In genomic region chr15:67084561-67084960, GRCh38 we compare ENCODE assay signal across 12 cellular contexts. TPM values are rescaled to one million over a fixed set of nuclear protein-coding genes. Genes with fewer than 3 reads are reported as not detected.
DNase-seq lines count a peak whose midpoint lies in the region; ATAC-seq and TF ChIP-seq lines count a peak whose summit lies in the region.
"Had no signal": no experiment of that assay in that cellular context is flagged by ENCODE, and none has a peak within 500 bp of the region (broad histone marks: within the 10 kb centered on the region; RNA-seq: fewer than 3 reads in every experiment).

No MANE protein-coding gene starts in this region.

- no peak for DNase-seq in T-helper 2 cell treated with Interferon-gamma antibody and Interleukin-4, amounts not matched to agents 5 μg/mL and 100 μg/mL, for 36 hours (ENCODE audit: low spot score)
- DNase-seq in T-helper 2 cell: no peak
- DNase-seq in central memory CD8-positive, alpha-beta T cell (ENCODE audit: low spot score in 2 of 2): no peak
- no peak for DNase-seq in gastrocnemius medialis
- no peak for DNase-seq in T-helper 9 cell
- DNase-seq in cerebellar nuclear complex (lab: John Stamatoyannopoulos, UW): no peak
- no peak for DNase-seq in GM03348 (ENCODE audit: low spot score)
- DNase-seq: H7, NCI-H187 treated with DMSO at 0.1 percent for 48 hours, transverse colon had no signal

- H3K4me3 ChIP-seq in OCI-LY1 (ENCODE audit: low read depth, low read length, poor library complexity, severe bottlenecking): peak overlapping the region; percentile 1
- H3K4me3 ChIP-seq in gastrocnemius medialis: no peak overlapping the region
- H3K4me3 ChIP-seq: SK-N-MC, transverse colon had no signal

- H2AFZ ChIP-seq in OCI-LY1 (ENCODE audit: low read length): no peak overlapping the region

- peaks cover 71% of the 10 kb centered on the region for H3K36me3 Mint-ChIP-seq in T-helper 2 cell treated with Interferon-gamma antibody and Interleukin-4, amounts not matched to agents 5 μg/mL and 100 μg/mL, for 36 hours (ENCODE audit: low read depth)
- peaks cover 10% of the 10 kb centered on the region for H3K36me3 Mint-ChIP-seq in central memory CD8-positive, alpha-beta T cell (ENCODE audit: insufficient read depth)

- peaks cover 17% of the 10 kb centered on the region for H3K79me2 ChIP-seq in OCI-LY1 (ENCODE audit: insufficient read depth, low read length)

- TF ChIP-seq CTCF in OCI-LY1 (IDR thresholded peaks at IDR 0.05; ENCODE audit: low read length) (no peak), gastrocnemius medialis (IDR thresholded peaks at IDR 0.05 in 4 of 5, conservative IDR thresholded peaks at IDR 0.05 in 1 of 5) (no peak)

- in situ Hi-C loops in gastrocnemius medialis (cut with MboI; ENCODE audit: low sequenced_read_pairs in 4 of 4): no loop called here

- H3K27ac ChIP-seq in OCI-LY1 (ENCODE audit: low read depth, low read length, poor library complexity, severe bottlenecking) (peak overlapping the region; percentile 99), gastrocnemius medialis (peak overlapping the region in 3 of 4 donors; percentile 42 to 98 (median 97))
- H3K27ac ChIP-seq: SK-N-MC, transverse colon had no signal

- H3K4me2 ChIP-seq in OCI-LY1 (ENCODE audit: low read length): peak overlapping the region; percentile 40

- H3K9me3 Mint-ChIP-seq in T-helper 2 cell treated with Interferon-gamma antibody and Interleukin-4, amounts not matched to agents 5 μg/mL and 100 μg/mL, for 36 hours: peaks cover 8% of the 10 kb centered on the region
- H3K9me3 Mint-ChIP-seq in central memory CD8-positive, alpha-beta T cell: no peaks in the 10 kb centered on the region

- H3K27me3 Mint-ChIP-seq in T-helper 2 cell treated with Interferon-gamma antibody and Interleukin-4, amounts not matched to agents 5 μg/mL and 100 μg/mL, for 36 hours (ENCODE audit: low read depth): no peaks in the 10 kb centered on the region
- H3K27me3 Mint-ChIP-seq in central memory CD8-positive, alpha-beta T cell: no peaks in the 10 kb centered on the region

- no peak for ATAC-seq in central memory CD8-positive, alpha-beta T cell (replicated peaks; ENCODE audit: extremely low read depth, poor library complexity, severe bottlenecking)
- no peak for ATAC-seq in gastrocnemius medialis

- peaks cover 95% of the 10 kb centered on the region for H3K4me1 ChIP-seq in OCI-LY1 (ENCODE audit: insufficient read depth, low read length, severe bottlenecking)
- H3K4me1 ChIP-seq in gastrocnemius medialis: peaks cover 92 to 98% of the 10 kb centered on the region in 2 donors

- peaks cover 11% of the 10 kb centered on the region; the same call in 1 of the 2 replicates for H3F3A ChIP-seq in OCI-LY1 (ENCODE audit: insufficient read depth, low read length)

- intact Hi-C loops in gastrocnemius medialis (cut with DNase I; ENCODE audit: low total_unique reads): no loop called here

- H3K27ac Mint-ChIP-seq in T-helper 2 cell treated with Interferon-gamma antibody and Interleukin-4, amounts not matched to agents 5 μg/mL and 100 μg/mL, for 36 hours: peak overlapping the region; percentile 92
- peak overlapping the region; percentile 69 for H3K27ac Mint-ChIP-seq in central memory CD8-positive, alpha-beta T cell (ENCODE audit: low read depth)

- H3K9me2 ChIP-seq in OCI-LY1 (ENCODE audit: low read depth, low read length): no peaks in the 10 kb centered on the region

- H4K20me1 ChIP-seq in OCI-LY1 (ENCODE audit: insufficient read depth, low read length): no peaks in the 10 kb centered on the region

- no peaks in the 10 kb centered on the region for H3K27me3 ChIP-seq in OCI-LY1 (ENCODE audit: insufficient read depth, low read length)
- H3K27me3 ChIP-seq in gastrocnemius medialis: no peaks in the 10 kb centered on the region
- H3K27me3 ChIP-seq: transverse colon had no signal

- TF ChIP-seq POLR2A in gastrocnemius medialis (IDR thresholded peaks at IDR 0.05): no peak

- H3K4me3 Mint-ChIP-seq in T-helper 2 cell treated with Interferon-gamma antibody and Interleukin-4, amounts not matched to agents 5 μg/mL and 100 μg/mL, for 36 hours: peak overlapping the region; percentile 74
- peak overlapping the region; percentile 76 for H3K4me3 Mint-ChIP-seq in central memory CD8-positive, alpha-beta T cell

- H3K36me3 ChIP-seq in OCI-LY1 (ENCODE audit: insufficient read depth, low read length) (peaks cover 12% of the 10 kb centered on the region; the same call in 1 of the 2 replicates), gastrocnemius medialis (no peaks in the 10 kb centered on the region)
- H3K36me3 ChIP-seq: transverse colon had no signal

- peak overlapping the region; percentile 55 for H3K9ac ChIP-seq in OCI-LY1 (ENCODE audit: low read length)

- peaks cover 93% of the 10 kb centered on the region for H3K4me1 Mint-ChIP-seq in T-helper 2 cell treated with Interferon-gamma antibody and Interleukin-4, amounts not matched to agents 5 μg/mL and 100 μg/mL, for 36 hours (ENCODE audit: low read depth)
- H3K4me1 Mint-ChIP-seq in central memory CD8-positive, alpha-beta T cell: peaks cover 97% of the 10 kb centered on the region

- H3K9me3 ChIP-seq in OCI-LY1 (ENCODE audit: low read length) (no peaks in the 10 kb centered on the region), gastrocnemius medialis (no peaks in the 10 kb centered on the region)
- H3K9me3 ChIP-seq: transverse colon had no signal

RNA-seq across cellular contexts. Expression of gene SMAD3, which starts 19.2 kb away (rescaled TPM):
- 10 to 100 TPM; 15.9 to 61.7 (median 26.3) TPM for total RNA-seq in gastrocnemius medialis
